Comparison of ENCODE assay signal across 1 cellular context in the genomic region with DNA sequence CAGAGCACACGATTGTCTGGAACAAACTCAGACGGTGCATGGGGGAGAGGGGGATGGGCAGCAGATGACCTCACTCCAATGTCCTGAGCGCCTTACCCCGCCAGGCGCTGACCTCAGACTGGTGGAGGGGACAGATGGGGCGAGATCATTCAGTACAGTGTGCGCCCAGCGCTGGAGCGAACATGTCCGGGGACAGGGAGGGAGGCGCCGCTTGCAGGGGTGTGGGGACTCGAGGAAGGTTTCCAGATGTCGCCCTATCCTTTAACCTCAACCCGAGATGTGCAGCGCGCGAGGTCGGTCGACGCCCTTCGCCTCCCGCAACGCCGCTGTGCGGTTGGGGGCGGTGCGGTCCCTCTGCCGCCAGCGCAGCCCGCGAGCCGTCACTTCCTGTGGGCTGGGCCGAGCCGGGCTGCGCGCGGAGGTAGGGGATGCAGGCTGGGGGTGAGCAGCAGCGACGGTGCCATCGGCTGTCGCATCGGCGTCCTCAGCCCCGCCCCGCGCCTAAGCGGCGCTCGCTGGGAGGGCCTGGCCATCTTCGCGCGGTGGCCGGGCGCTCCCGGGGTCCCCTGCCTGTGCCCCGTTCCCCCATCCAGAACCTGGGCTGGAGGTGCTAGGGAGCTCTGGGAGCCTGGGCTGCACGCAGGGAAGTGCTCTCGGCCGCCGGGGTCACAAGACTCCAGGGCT.
TF ChIP-seq lines count a peak whose summit lies in the region.

No MANE protein-coding gene starts in this region.

TF ChIP-seq in HepG2, 621 proteins besides CTCF, POLR2A, EP300 and RAD21 (continued from another document and continues in another):
- peak; percentile 21; the same call in 1 of the 2 replicates for TF ChIP-seq ZBTB7A (CRISPR knock-in tag; IDR thresholded peaks at IDR 0.05)
- peak; percentile 63 to 93; a peak in 2 of 4 replicates for TF ChIP-seq KLF16 (CRISPR knock-in tag; IDR thresholded peaks at IDR 0.05)
- TF ChIP-seq AGO1 (IDR thresholded peaks at IDR 0.05; ENCODE audit: low read depth, low read length, poor library complexity, severe bottlenecking) = peak; percentile 75
- TF ChIP-seq ZSCAN9 (CRISPR knock-in tag; IDR thresholded peaks at IDR 0.05; ENCODE audit: borderline replicate concordance) = peak; percentile 79; the same call in 1 of the 2 replicates
- TF ChIP-seq ZNF607 (CRISPR knock-in tag; IDR thresholded peaks at IDR 0.05; ENCODE audit: borderline replicate concordance) = peak; percentile 99
- peak; percentile 96 for TF ChIP-seq CSRNP1 (CRISPR knock-in tag; IDR thresholded peaks at IDR 0.05)
- TF ChIP-seq ONECUT2 (CRISPR knock-in tag; IDR thresholded peaks at IDR 0.05) = 0 out of 2 replicates have a peak, but pooled peaks have one; percentile 12
- TF ChIP-seq ZNF430 (CRISPR knock-in tag; IDR thresholded peaks at IDR 0.05) = peak; percentile 74
- TF ChIP-seq, protein P1, sequence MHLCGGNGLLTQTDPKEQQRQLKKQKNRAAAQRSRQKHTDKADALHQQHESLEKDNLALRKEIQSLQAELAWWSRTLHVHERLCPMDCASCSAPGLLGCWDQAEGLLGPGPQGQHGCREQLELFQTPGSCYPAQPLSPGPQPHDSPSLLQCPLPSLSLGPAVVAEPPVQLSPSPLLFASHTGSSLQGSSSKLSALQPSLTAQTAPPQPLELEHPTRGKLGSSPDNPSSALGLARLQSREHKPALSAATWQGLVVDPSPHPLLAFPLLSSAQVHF (CRISPR knock-in tag; IDR thresholded peaks at IDR 0.05) = peak; percentile 73; the same call in 1 of the 2 replicates
- TF ChIP-seq, protein P2, sequence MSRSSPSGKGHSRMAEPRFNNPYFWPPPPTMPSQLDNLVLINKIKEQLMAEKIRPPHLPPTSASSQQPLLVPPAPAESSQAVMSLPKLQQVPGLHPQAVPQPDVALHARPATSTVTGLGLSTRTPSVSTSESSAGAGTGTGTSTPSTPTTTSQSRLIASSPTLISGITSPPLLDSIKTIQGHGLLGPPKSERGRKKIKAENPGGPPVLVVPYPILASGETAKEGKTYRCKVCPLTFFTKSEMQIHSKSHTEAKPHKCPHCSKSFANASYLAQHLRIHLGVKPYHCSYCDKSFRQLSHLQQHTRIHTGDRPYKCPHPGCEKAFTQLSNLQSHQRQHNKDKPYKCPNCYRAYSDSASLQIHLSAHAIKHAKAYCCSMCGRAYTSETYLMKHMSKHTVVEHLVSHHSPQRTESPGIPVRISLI (CRISPR knock-in tag; IDR thresholded peaks at IDR 0.05; ENCODE audit: borderline replicate concordance) = peak; percentile 68; the same call in 1 of the 2 replicates
- peak; percentile 72 for TF ChIP-seq IKZF5 (CRISPR knock-in tag; IDR thresholded peaks at IDR 0.05)
- 0 out of 2 replicates have a peak, but pooled peaks have one; percentile 77 for TF ChIP-seq ZBTB3 (CRISPR knock-in tag; IDR thresholded peaks at IDR 0.05; ENCODE audit: borderline replicate concordance, low read depth)
- TF ChIP-seq, protein P3, sequence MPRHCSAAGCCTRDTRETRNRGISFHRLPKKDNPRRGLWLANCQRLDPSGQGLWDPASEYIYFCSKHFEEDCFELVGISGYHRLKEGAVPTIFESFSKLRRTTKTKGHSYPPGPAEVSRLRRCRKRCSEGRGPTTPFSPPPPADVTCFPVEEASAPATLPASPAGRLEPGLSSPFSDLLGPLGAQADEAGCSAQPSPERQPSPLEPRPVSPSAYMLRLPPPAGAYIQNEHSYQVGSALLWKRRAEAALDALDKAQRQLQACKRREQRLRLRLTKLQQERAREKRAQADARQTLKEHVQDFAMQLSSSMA (CRISPR knock-in tag; IDR thresholded peaks at IDR 0.05) = 0 out of 2 replicates have a peak, but pooled peaks have one; percentile 73
- peak; percentile 93 for TF ChIP-seq ARID2 (CRISPR knock-in tag; IDR thresholded peaks at IDR 0.05; ENCODE audit: borderline replicate concordance)
- peak; percentile 24; the same call in 1 of the 2 replicates for TF ChIP-seq ZNF232 (CRISPR knock-in tag; IDR thresholded peaks at IDR 0.05; ENCODE audit: borderline replicate concordance)
- peak; percentile 95; the same call in 1 of the 2 replicates for TF ChIP-seq ZNF510 (CRISPR knock-in tag; IDR thresholded peaks at IDR 0.05; ENCODE audit: low read depth)
- TF ChIP-seq ZNF784 (CRISPR knock-in tag; IDR thresholded peaks at IDR 0.05; ENCODE audit: borderline replicate concordance) = peak; percentile 82; the same call in 1 of the 2 replicates
- peak; percentile 93 for TF ChIP-seq SMAD1 (CRISPR knock-in tag; IDR thresholded peaks at IDR 0.05; ENCODE audit: borderline replicate concordance, low read depth)
- TF ChIP-seq ZNF446 (CRISPR knock-in tag; IDR thresholded peaks at IDR 0.05) = peak; percentile 65; the same call in 1 of the 2 replicates
- TF ChIP-seq ZNF614 (CRISPR knock-in tag; IDR thresholded peaks at IDR 0.05; ENCODE audit: borderline replicate concordance) = peak; percentile 60; the same call in 1 of the 2 replicates
- TF ChIP-seq ZBTB33 (CRISPR knock-in tag; IDR thresholded peaks at IDR 0.05) = peak; percentile 20; the same call in 1 of the 2 replicates
- no peak for TF ChIP-seq FOXK2 (IDR thresholded peaks at IDR 0.05)
- no peak for TF ChIP-seq JARID2 (CRISPR knock-in tag; IDR thresholded peaks at IDR 0.05; ENCODE audit: insufficient replicate concordance)
- peak; percentile 76 for TF ChIP-seq MAZ (IDR thresholded peaks at IDR 0.05; ENCODE audit: borderline replicate concordance, low read depth, low read length)
- peak; percentile 99 for TF ChIP-seq MAZ (CRISPR knock-in tag; IDR thresholded peaks at IDR 0.05; ENCODE audit: low read depth)
- TF ChIP-seq HDAC1 (CRISPR knock-in tag; IDR thresholded peaks at IDR 0.05) = peak; percentile 92
- 0 out of 2 replicates have a peak, but pooled peaks have one; percentile 58 for TF ChIP-seq ZBTB39 (CRISPR knock-in tag; IDR thresholded peaks at IDR 0.05)
- TF ChIP-seq, protein P4, sequence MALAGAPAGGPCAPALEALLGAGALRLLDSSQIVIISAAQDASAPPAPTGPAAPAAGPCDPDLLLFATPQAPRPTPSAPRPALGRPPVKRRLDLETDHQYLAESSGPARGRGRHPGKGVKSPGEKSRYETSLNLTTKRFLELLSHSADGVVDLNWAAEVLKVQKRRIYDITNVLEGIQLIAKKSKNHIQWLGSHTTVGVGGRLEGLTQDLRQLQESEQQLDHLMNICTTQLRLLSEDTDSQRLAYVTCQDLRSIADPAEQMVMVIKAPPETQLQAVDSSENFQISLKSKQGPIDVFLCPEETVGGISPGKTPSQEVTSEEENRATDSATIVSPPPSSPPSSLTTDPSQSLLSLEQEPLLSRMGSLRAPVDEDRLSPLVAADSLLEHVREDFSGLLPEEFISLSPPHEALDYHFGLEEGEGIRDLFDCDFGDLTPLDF (CRISPR knock-in tag; IDR thresholded peaks at IDR 0.05) = peak; percentile 89
- peak; percentile 98 for TF ChIP-seq ZMAT3 (CRISPR knock-in tag; conservative IDR thresholded peaks at IDR 0.05)
- peak; percentile 77; the same call in 1 of the 2 replicates for TF ChIP-seq ZNF260 (CRISPR knock-in tag; IDR thresholded peaks at IDR 0.05; ENCODE audit: borderline replicate concordance, low read depth)
- peak; percentile 77 for TF ChIP-seq ZNF878 (CRISPR knock-in tag; IDR thresholded peaks at IDR 0.05)
- TF ChIP-seq U2AF1 (optimal IDR thresholded peaks at IDR 0.05; ENCODE audit: low read depth, low read length) = no peak
- peak; percentile 66 for TF ChIP-seq ARHGAP35 (CRISPR knock-in tag; IDR thresholded peaks at IDR 0.05; ENCODE audit: borderline replicate concordance)
- peak; percentile 38 for TF ChIP-seq SKI (IDR thresholded peaks at IDR 0.05; ENCODE audit: partially characterized antibody)
- TF ChIP-seq MLXIP (CRISPR knock-in tag; IDR thresholded peaks at IDR 0.05; ENCODE audit: borderline replicate concordance) = 0 out of 2 replicates have a peak, but pooled peaks have one; percentile 15
- TF ChIP-seq MAF1 (CRISPR knock-in tag; IDR thresholded peaks at IDR 0.05; ENCODE audit: borderline replicate concordance) = no peak
- TF ChIP-seq, protein P5, sequence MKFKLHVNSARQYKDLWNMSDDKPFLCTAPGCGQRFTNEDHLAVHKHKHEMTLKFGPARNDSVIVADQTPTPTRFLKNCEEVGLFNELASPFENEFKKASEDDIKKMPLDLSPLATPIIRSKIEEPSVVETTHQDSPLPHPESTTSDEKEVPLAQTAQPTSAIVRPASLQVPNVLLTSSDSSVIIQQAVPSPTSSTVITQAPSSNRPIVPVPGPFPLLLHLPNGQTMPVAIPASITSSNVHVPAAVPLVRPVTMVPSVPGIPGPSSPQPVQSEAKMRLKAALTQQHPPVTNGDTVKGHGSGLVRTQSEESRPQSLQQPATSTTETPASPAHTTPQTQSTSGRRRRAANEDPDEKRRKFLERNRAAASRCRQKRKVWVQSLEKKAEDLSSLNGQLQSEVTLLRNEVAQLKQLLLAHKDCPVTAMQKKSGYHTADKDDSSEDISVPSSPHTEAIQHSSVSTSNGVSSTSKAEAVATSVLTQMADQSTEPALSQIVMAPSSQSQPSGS (CRISPR knock-in tag; IDR thresholded peaks at IDR 0.05) = peak; percentile 57; the same call in 1 of the 2 replicates
- TF ChIP-seq ZNF530 (CRISPR knock-in tag; IDR thresholded peaks at IDR 0.05; ENCODE audit: low read depth) = no peak
- TF ChIP-seq ESRRA (CRISPR knock-in tag; IDR thresholded peaks at IDR 0.05; ENCODE audit: low read depth) = peak; percentile 86
- TF ChIP-seq ZNF839 (CRISPR knock-in tag; IDR thresholded peaks at IDR 0.05; ENCODE audit: borderline replicate concordance) = peak; percentile 97
- no peak for TF ChIP-seq JUNB (CRISPR knock-in tag; IDR thresholded peaks at IDR 0.05; ENCODE audit: borderline replicate concordance)
- peak; percentile 95 for TF ChIP-seq ZBTB42 (CRISPR knock-in tag; IDR thresholded peaks at IDR 0.05)
